In the genomic region with DNA sequence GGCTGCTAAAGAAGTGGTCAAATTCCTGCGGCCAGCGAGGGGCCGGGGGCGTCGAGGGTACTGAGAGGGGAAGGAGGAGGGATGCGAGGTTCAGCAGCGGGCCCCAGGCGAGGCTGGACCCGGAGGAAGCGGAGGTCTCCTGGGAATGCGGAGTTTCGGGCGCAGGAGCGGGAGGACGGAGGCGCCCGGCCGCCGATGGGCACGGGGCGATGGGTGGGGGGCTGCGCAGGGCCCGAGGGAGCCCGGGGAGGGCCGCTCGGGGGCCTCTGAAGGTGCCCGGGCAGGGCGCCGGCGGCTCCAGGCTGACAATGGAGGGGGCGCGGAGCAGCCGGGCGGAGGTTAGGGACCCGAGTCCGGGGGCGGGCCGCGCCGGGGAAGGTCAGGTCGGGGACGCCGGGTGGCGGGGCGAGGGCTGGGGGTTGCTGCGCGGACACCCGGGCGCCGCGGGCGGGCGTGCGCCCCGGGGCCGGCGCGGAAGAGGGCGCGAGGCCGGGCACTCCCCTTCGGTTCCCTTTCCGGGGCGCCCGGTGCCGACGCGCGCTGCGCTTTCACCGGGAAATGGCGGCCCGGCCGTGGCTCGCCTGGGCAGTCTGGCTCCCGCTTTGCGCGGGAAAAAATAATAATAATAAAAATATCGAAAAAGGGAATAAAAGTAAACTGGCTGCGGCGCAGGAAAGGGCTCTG, we compare ENCODE assay signal across 8 cellular contexts. TPM values are rescaled to one million over a fixed set of nuclear protein-coding genes. Genes with fewer than 3 reads are reported as not detected.
DNase-seq lines count a peak whose midpoint lies in the region; ATAC-seq, FAIRE-seq and TF ChIP-seq lines count a peak whose summit lies in the region.

No MANE protein-coding gene starts in this region.

- no CpG with 5 or more reads among the region's 81 CpGs for WGBS in H9 (ENCODE audit: extremely low coverage, insufficient read length, low lambda C conversion rate)
- 47% methylated on average over 30 of the region's 81 CpGs for WGBS in GM12878 (ENCODE audit: insufficient coverage, insufficient replicate concordance, low lambda C conversion rate, missing lambda C conversion rate)
- 1 to 2% (median 2%) methylated on average over 26 to 81 of the region's 81 CpGs for WGBS in small intestine, 3 donors

- BruUV-seq in A673 (replicated peaks; lab: Mats Ljungman, UMichigan) (no TSS peak), GM12878 (replicated peaks; lab: Mats Ljungman, UMichigan) (no TSS peak)

- SMC1A ChIA-PET in GM12878 (lab: Charles Lee; ENCODE audit: uncharacterized antibody, unreplicated experiment): no interaction called here

- H2BK12ac ChIP-seq in H9 (ENCODE audit: insufficient read length, low read depth, low read length): no peak overlapping the region

- H3K36me3 Mint-ChIP-seq in H9 (ENCODE audit: insufficient read depth in 1 of 3, low read depth in 3 of 3): no peaks in the 10 kb centered on the region

- H4K5ac ChIP-seq in H9 (ENCODE audit: insufficient read length, low read depth, low read length): no peak overlapping the region

- in situ Hi-C loops in GM12878 (cut with MboI): no loop called here

- POLR2A ChIA-PET in A673 (lab: Charles Lee; ENCODE audit: low non-redundant PET) (interaction anchor here (0.5 to 0.7 kb wide), 2 partner anchors 13 to 18 kb away, joined by 4 to 19 read pairs; no protein-coding TSS in a partner anchor), GM12878 (lab: Charles Lee) (no interaction called here)

- H3K4ac ChIP-seq in H9 (ENCODE audit: low read depth, low read length): no peak overlapping the region

- H3K23ac ChIP-seq in H9 (ENCODE audit: insufficient read length, low read depth, low read length): no peak overlapping the region

- H3K18ac ChIP-seq in H9 (ENCODE audit: insufficient read length, low read depth, low read length): peak overlapping the region; percentile 41

- ATAC-seq in GM12878 (no peak), HG03571 (IDR thresholded peaks at IDR 0.05; ENCODE audit: unreplicated experiment) (no peak)

- peaks cover 9% of the 10 kb centered on the region for H3K36me3 ChIP-seq in A673 (ENCODE audit: insufficient read depth, low read length, poor library complexity, severe bottlenecking)
- H3K36me3 ChIP-seq in GM12878 (ENCODE audit: control insufficient read depth in 2 of 2, insufficient read depth in 2 of 2, low read length in 1 of 2): no peaks in the 10 kb centered on the region
- H3K36me3 ChIP-seq in small intestine (ENCODE audit: control insufficient read depth in 2 of 2, insufficient read depth in 2 of 2, low read length in 2 of 2): no peaks in the 10 kb centered on the region

- peaks cover 22 to 29% of the 10 kb centered on the region in 2 experiments for H3K4me1 Mint-ChIP-seq in H9

- peaks cover 78% of the 10 kb centered on the region for H3K4me1 ChIP-seq in A673 (ENCODE audit: insufficient read depth, low read length, poor library complexity, severe bottlenecking)
- H3K4me1 ChIP-seq in H9 (ENCODE audit: insufficient read depth, low read length): no peaks in the 10 kb centered on the region
- H3K4me1 ChIP-seq in GM12878 (ENCODE audit: control insufficient read depth, insufficient read depth, low read length): no peaks in the 10 kb centered on the region
- peaks cover 0 to 3% of the 10 kb centered on the region in 2 donors for H3K4me1 ChIP-seq in small intestine (ENCODE audit: control insufficient read depth in 2 of 2, insufficient read depth in 1 of 2, low read depth in 1 of 2, low read length in 1 of 2)

- CTCF ChIA-PET in A673 (lab: Charles Lee): no interaction called here
- CTCF ChIA-PET in GM12878 (lab: Yijun Ruan, JAX): no interaction called here

- TF ChIP-seq CTCF in A673 (conservative IDR thresholded peaks at IDR 0.05; ENCODE audit: low read depth, low read length) (no peak), H9 (conservative IDR thresholded peaks at IDR 0.05) (no peak), GM12878 (IDR thresholded peaks at IDR 0.05 in 2 of 3, conservative IDR thresholded peaks at IDR 0.05 in 1 of 3; ENCODE audit: control insufficient read depth in 2 of 3, extremely low read depth in 1 of 3, insufficient read depth in 1 of 3, low read depth in 3 of 3, low read length in 3 of 3) (no peak)

- H3T11ph ChIP-seq in H9 (ENCODE audit: low read length): no peak overlapping the region

- FAIRE-seq in GM12878 (lab: Jason Lieb, UNC) (no peak), small intestine (lab: Jason Lieb, UNC) (no peak), H54 (lab: Jason Lieb, UNC) (no peak)

- intact Hi-C loops in A673 (cut with micrococcal nuclease; ENCODE audit: unreplicated experiment) (loop anchor here (5.0 kb wide), 2 partner anchors 81 to 94 kb away; partner anchors contain the start of gene TYSND1), GM12878 (cut with micrococcal nuclease; ENCODE audit: unreplicated experiment) (no loop called here)

- H4K20me1 ChIP-seq in H9 (ENCODE audit: control insufficient read depth, insufficient read depth, insufficient read length) (no peaks in the 10 kb centered on the region), GM12878 (ENCODE audit: control insufficient read depth, insufficient read depth) (no peaks in the 10 kb centered on the region)

- H3K79me1 ChIP-seq in H9 (ENCODE audit: insufficient read depth, low read depth, low read length, poor library complexity, severe bottlenecking): no peaks in the 10 kb centered on the region

- H3K9me3 Mint-ChIP-seq in H9: no peaks in the 10 kb centered on the region; a peak in 1 of 5 replicates

- H3K9me3 ChIP-seq in A673 (ENCODE audit: low read depth, low read length, poor library complexity, severe bottlenecking): no peaks in the 10 kb centered on the region
- no peaks in the 10 kb centered on the region for H3K9me3 ChIP-seq in H9 (ENCODE audit: control insufficient read depth, low read depth, low read length)
- H3K9me3 ChIP-seq in GM12878 (replicated peaks; ENCODE audit: control insufficient read depth, insufficient read depth, low read length): no peaks in the 10 kb centered on the region
- no peaks in the 10 kb centered on the region for H3K9me3 ChIP-seq in small intestine (ENCODE audit: control insufficient read depth, low read depth)

- H3K27me3 Mint-ChIP-seq in H9 (ENCODE audit: low read depth): peaks cover 98% of the 10 kb centered on the region

- H4K8ac ChIP-seq in H9 (replicated peaks; ENCODE audit: insufficient read length, low read depth, low read length): no peak overlapping the region

- H3K27me3 ChIP-seq in A673 (replicated peaks; ENCODE audit: insufficient read depth, low read depth, low read length, poor library complexity) (no peaks in the 10 kb centered on the region), H9 (ENCODE audit: insufficient read depth, low read length) (peaks cover 52% of the 10 kb centered on the region), GM12878 (replicated peaks in 1 of 2; ENCODE audit: control insufficient read depth in 2 of 2, insufficient read depth in 2 of 2, low read length in 1 of 2) (peaks cover 9% of the 10 kb centered on the region in 2 experiments), small intestine (ENCODE audit: control insufficient read depth in 2 of 2, insufficient read depth in 2 of 2, low read length in 2 of 2) (peaks cover 0 to 4% of the 10 kb centered on the region in 2 donors)

- no peak overlapping the region for H3K56ac ChIP-seq in H9 (ENCODE audit: insufficient read length, low read depth, low read length)

- H3K23me2 ChIP-seq in H9 (ENCODE audit: insufficient read length, low read depth, low read length, poor library complexity, severe bottlenecking): peaks cover 8% of the 10 kb centered on the region

- no peaks in the 10 kb centered on the region for H3K79me2 ChIP-seq in H9 (ENCODE audit: insufficient read depth, low read length)
- no peaks in the 10 kb centered on the region for H3K79me2 ChIP-seq in GM12878 (ENCODE audit: control insufficient read depth, insufficient read depth, low read length)

- peak overlapping the region; percentile 80 for H3K14ac ChIP-seq in H9 (ENCODE audit: insufficient read depth, low read length)

- no peak for TF ChIP-seq POLR2A in GM12878 (IDR thresholded peaks at IDR 0.05; ENCODE audit: low read depth, low read length)
- TF ChIP-seq POLR2A in H54 (IDR thresholded peaks at IDR 0.05; ENCODE audit: low read depth, low read length): no peak

- no peak overlapping the region for H2BK120ac ChIP-seq in H9 (ENCODE audit: low read depth, low read length, poor library complexity, severe bottlenecking)

- peak overlapping the region in 1 of 3 experiments; percentile 88; a peak in 1 of 7 replicates for H3K27ac Mint-ChIP-seq in H9

- TF ChIP-seq RAD21 in GM12878 (IDR thresholded peaks at IDR 0.05; ENCODE audit: insufficient read depth, low read depth, low read length): no peak

- H3K27ac ChIP-seq in A673 (ENCODE audit: low read depth, low read length, poor library complexity, severe bottlenecking) (peak overlapping the region; percentile 100), H9 (ENCODE audit: insufficient read length, low read depth, low read length) (no peak overlapping the region), GM12878 (ENCODE audit: control insufficient read depth, insufficient read depth) (no peak overlapping the region), small intestine (ENCODE audit: low read depth in 1 of 2, low read length in 1 of 2) (peak overlapping the region in 1 of 2 donors; percentile 38)

- RAD21 ChIA-PET in GM12878 (lab: Charles Lee; ENCODE audit: unreplicated experiment): no interaction called here

- no peak overlapping the region for H2BK20ac ChIP-seq in H9 (ENCODE audit: low read depth, low read length, poor library complexity, severe bottlenecking)

- peak overlapping the region; percentile 70 for H3K4me2 ChIP-seq in H9 (ENCODE audit: insufficient read depth, insufficient read length, low read length)
- H3K4me2 ChIP-seq in GM12878 (ENCODE audit: control insufficient read depth, insufficient read depth): no peak overlapping the region

- H2AK5ac ChIP-seq in H9 (ENCODE audit: insufficient read length, low read length): no peak overlapping the region

- H2BK15ac ChIP-seq in H9 (ENCODE audit: low read depth, low read length): no peak overlapping the region

- TF ChIP-seq EP300 in GM12878 (IDR thresholded peaks at IDR 0.05; ENCODE audit: borderline replicate concordance in 1 of 2, control insufficient read depth in 1 of 2, low read depth in 2 of 2, low read length in 2 of 2): no peak

- H2AFZ ChIP-seq in H9 (ENCODE audit: low read length) (no peak overlapping the region), GM12878 (ENCODE audit: control insufficient read depth, low read depth, low read length) (no peak overlapping the region)

- DNase-seq in A673 (ENCODE audit: low spot score) (peak; percentile 33), H9 (peak; percentile 42), GM12878 (ENCODE audit: low read depth, low spot score) (no peak), iPS-NIHi11 (ENCODE audit: low spot score) (peak; percentile 72), small intestine (peak; percentile 18), H54 (ENCODE audit: insufficient read length, low spot score) (no peak), foreskin melanocyte (no peak)

- no peak overlapping the region for H2BK5ac ChIP-seq in H9 (ENCODE audit: insufficient read length, low read length)

- no peak overlapping the region for H4K91ac ChIP-seq in H9 (ENCODE audit: insufficient read length, low read depth, low read length)

- peak overlapping the region; percentile 72 to 95 for H3K4me3 Mint-ChIP-seq in H9

- H3K9ac ChIP-seq in H9 (ENCODE audit: extremely low read depth, insufficient read length, low read length) (peak overlapping the region; percentile 2), GM12878 (ENCODE audit: control insufficient read depth, insufficient read depth, low read length) (no peak overlapping the region)

- peak overlapping the region; percentile 87 for H3K4me3 ChIP-seq in A673 (ENCODE audit: low read depth, low read length, poor library complexity, severe bottlenecking)
- no peak overlapping the region for H3K4me3 ChIP-seq in GM12878
- peak overlapping the region; percentile 64 to 84 for H3K4me3 ChIP-seq in small intestine (ENCODE audit: low read depth in 1 of 2, low read length in 2 of 2)

RNA-seq across cellular contexts. Expression of gene MACROH2A2, which starts 0.7 kb away (rescaled TPM):
- 301 and 326 TPM in 2 replicates for total RNA-seq in A673 (2021)
- total RNA-seq in H9 (2021): 11.3 and 12.1 TPM in 2 replicates
- not detected in 2 replicates for total RNA-seq in GM12878 (2013; cell fraction: nucleolus; rRNA removed)
- not detected in 2 replicates for total RNA-seq in GM12878 (2014; rRNA removed)
- not detected in 2 replicates for total RNA-seq in GM12878 (2014; rRNA removed; fragmentation: Illumina TruSeq; extraction: Trizol)
- not detected in 2 replicates for total RNA-seq in GM12878 (2021)
- 0.17 TPM for polyA plus RNA-seq in GM12878 (2011; ENCODE audit: low read depth)
- 0.14 and 0.26 TPM in 2 replicates for polyA plus RNA-seq in GM12878 (2011; rRNA removed)
- 0.27 and 0.32 TPM in 2 replicates for polyA plus RNA-seq in GM12878 (2011; cell fraction: cytosol; rRNA removed)
- 0.09 and 0.21 TPM in 2 replicates for polyA plus RNA-seq in GM12878 (2011; cell fraction: nucleus; rRNA removed)
- polyA plus RNA-seq in GM12878 (2012): 0.18 and 0.20 TPM in 2 replicates
- polyA plus RNA-seq in GM12878 (2014; fragmentation: Illumina TruSeq; extraction: Trizol): not detected in 2 replicates
- polyA plus RNA-seq in GM12878 (2014; fragmentation: Nextera tagmentation; extraction: Ambion mirVana): not detected
- polyA plus RNA-seq in GM12878 (2014; rRNA removed): not detected in 2 replicates
- polyA plus RNA-seq in GM12878 (2016; fragmentation: Nextera tagmentation; extraction: Ambion mirVana): under 1 TPM in 1 of 2 experiments, not detected in 1; 0.24 TPM
- 0.26 TPM in 1 of 2 replicates, not detected in the other for polyA minus RNA-seq in GM12878 (2011; rRNA and poly(A)+ RNA removed)
- not detected in 2 replicates for polyA minus RNA-seq in GM12878 (2011; cell fraction: cytosol; rRNA and poly(A)+ RNA removed)
- polyA minus RNA-seq in GM12878 (2011; cell fraction: nucleus; rRNA and poly(A)+ RNA removed): not detected in 2 replicates
- polyA plus RNA-seq in small intestine: 10 to 100 TPM in 1 of 3 donors, 1 to 10 TPM in 2; 2.9 to 22.1 (median 4.1) TPM

Comparison
In these comparisons a context has a peak if more than half of its experiments do, and no peak if none do; other contexts are left out.
1. DNase-seq: peak in A673 (single experiment), H9 (single experiment), iPS-NIHi11 (single experiment) and small intestine (single experiment); none in GM12878 (single experiment), H54 (single experiment) and foreskin melanocyte (single experiment).
2. RNA of gene MACROH2A2, which starts 0.7 kb away (total RNA-seq): 301 to 326 TPM in A673; 11.3 to 12.1 TPM in H9 and not detected in GM12878; every median in the first group is over 10 times any median in the second.